9 cellular contexts compared by ENCODE assay signal in genomic region chr9:34809504-34810186, GRCh38.
DNase-seq lines count a peak whose midpoint lies in the region; ATAC-seq and TF ChIP-seq lines count a peak whose summit lies in the region.
"Had no signal": no experiment of that assay in that cellular context is flagged by ENCODE, and none has a peak within 500 bp of the region (broad histone marks: within the 10 kb centered on the region; RNA-seq: fewer than 3 reads in every experiment).

No MANE protein-coding gene starts in this region.

- TF ChIP-seq CTCF in coronary artery (IDR thresholded peaks at IDR 0.05) (no peak), testis (IDR thresholded peaks at IDR 0.05) (peak in 2 of 3 experiments; percentile 11 to 31)

- intact Hi-C loops in testis (cut with DNase I; ENCODE audit: low total_unique reads): no loop called here

- TF ChIP-seq POLR2A in testis (IDR thresholded peaks at IDR 0.05): no peak

- H3K4me3 Mint-ChIP-seq in activated naive CD8-positive, alpha-beta T cell: peak overlapping the region; percentile 24
- H3K4me3 Mint-ChIP-seq in activated naive CD8-positive, alpha-beta T cell treated with anti-CD3 and anti-CD28 coated beads, Interleukin-2, amount 50 U/mL, for 24 hours: no peak overlapping the region
- no peak overlapping the region for H3K4me3 Mint-ChIP-seq in activated T-helper 17 cell treated with anti-CD3 and anti-CD28 coated beads, Interleukin-2, amount 50 U/mL, for 72 hours

- no peaks in the 10 kb centered on the region for H3K4me1 ChIP-seq in testis

- H3K36me3 Mint-ChIP-seq in activated naive CD8-positive, alpha-beta T cell: peaks cover 2% of the 10 kb centered on the region
- no peaks in the 10 kb centered on the region for H3K36me3 Mint-ChIP-seq in activated naive CD8-positive, alpha-beta T cell treated with anti-CD3 and anti-CD28 coated beads, Interleukin-2, amount 50 U/mL, for 24 hours (ENCODE audit: low read depth)
- no peaks in the 10 kb centered on the region for H3K36me3 Mint-ChIP-seq in activated T-helper 17 cell treated with anti-CD3 and anti-CD28 coated beads, Interleukin-2, amount 50 U/mL, for 72 hours (ENCODE audit: low read depth)
- H3K36me3 Mint-ChIP-seq: CD14-positive monocyte had no signal

- H3K27me3 ChIP-seq in testis: no peaks in the 10 kb centered on the region

- no peaks in the 10 kb centered on the region for H3K4me1 Mint-ChIP-seq in activated naive CD8-positive, alpha-beta T cell (ENCODE audit: low read depth)
- no peaks in the 10 kb centered on the region for H3K4me1 Mint-ChIP-seq in activated naive CD8-positive, alpha-beta T cell treated with anti-CD3 and anti-CD28 coated beads, Interleukin-2, amount 50 U/mL, for 24 hours
- H3K4me1 Mint-ChIP-seq in activated T-helper 17 cell treated with anti-CD3 and anti-CD28 coated beads, Interleukin-2, amount 50 U/mL, for 72 hours: no peaks in the 10 kb centered on the region

- H3K27ac Mint-ChIP-seq in activated naive CD8-positive, alpha-beta T cell: no peak overlapping the region
- no peak overlapping the region for H3K27ac Mint-ChIP-seq in activated naive CD8-positive, alpha-beta T cell treated with anti-CD3 and anti-CD28 coated beads, Interleukin-2, amount 50 U/mL, for 24 hours
- no peak overlapping the region for H3K27ac Mint-ChIP-seq in activated T-helper 17 cell treated with anti-CD3 and anti-CD28 coated beads, Interleukin-2, amount 50 U/mL, for 72 hours

- no peak overlapping the region for H3K27ac ChIP-seq in coronary artery
- H3K27ac ChIP-seq in testis: peak overlapping the region; percentile 39 to 44

- 4 to 7% methylated on average over 5 to 62 of the region's 70 CpGs for WGBS in testis, 2 donors

- ATAC-seq in activated naive CD8-positive, alpha-beta T cell treated with anti-CD3 and anti-CD28 coated beads, Interleukin-2, amount 50 U/mL, for 24 hours: no peak
- ATAC-seq in activated T-helper 17 cell treated with anti-CD3 and anti-CD28 coated beads, Interleukin-2, amount 50 U/mL, for 72 hours (replicated peaks): no peak

- peak overlapping the region; percentile 49 for H3K4me3 ChIP-seq in coronary artery
- H3K4me3 ChIP-seq in testis: peak overlapping the region; percentile 42 to 59

- H3K9me3 Mint-ChIP-seq in activated naive CD8-positive, alpha-beta T cell (ENCODE audit: low read depth): peaks cover 21% of the 10 kb centered on the region
- peaks cover 12% of the 10 kb centered on the region for H3K9me3 Mint-ChIP-seq in activated naive CD8-positive, alpha-beta T cell treated with anti-CD3 and anti-CD28 coated beads, Interleukin-2, amount 50 U/mL, for 24 hours
- H3K9me3 Mint-ChIP-seq in activated T-helper 17 cell treated with anti-CD3 and anti-CD28 coated beads, Interleukin-2, amount 50 U/mL, for 72 hours: no peaks in the 10 kb centered on the region

- peaks cover 32% of the 10 kb centered on the region for H3K27me3 Mint-ChIP-seq in activated naive CD8-positive, alpha-beta T cell
- H3K27me3 Mint-ChIP-seq in activated naive CD8-positive, alpha-beta T cell treated with anti-CD3 and anti-CD28 coated beads, Interleukin-2, amount 50 U/mL, for 24 hours: peaks cover 47% of the 10 kb centered on the region
- H3K27me3 Mint-ChIP-seq in activated T-helper 17 cell treated with anti-CD3 and anti-CD28 coated beads, Interleukin-2, amount 50 U/mL, for 72 hours: peaks cover 40% of the 10 kb centered on the region

- no peak for DNase-seq in activated naive CD8-positive, alpha-beta T cell treated with anti-CD3 and anti-CD28 coated beads, Interleukin-2, amount 50 U/mL, for 24 hours
- DNase-seq in coronary artery (ENCODE audit: low spot score): no peak
- DNase-seq in islet precursor cell: peak; percentile 78
- peak; percentile 70 for DNase-seq in testis
- DNase-seq in OCI-M1 (lab: John Stamatoyannopoulos, UW): no peak
- no peak for DNase-seq in NCI-H187 treated with DMSO at 0.1 percent for 48 hours (lab: John Stamatoyannopoulos, UW)

- H3K36me3 ChIP-seq in testis (ENCODE audit: low read depth, missing control alignments): no peaks in the 10 kb centered on the region

- no peaks in the 10 kb centered on the region for H3K9me3 ChIP-seq in testis

Comparison
In these comparisons a context has a peak if more than half of its experiments do, and no peak if none do; other contexts are left out.
1. DNase-seq: peak in islet precursor cell (single experiment) and testis (single experiment); none in activated naive CD8-positive, alpha-beta T cell treated with anti-CD3 and anti-CD28 coated beads, Interleukin-2, amount 50 U/mL, for 24 hours (single experiment), coronary artery (single experiment), OCI-M1 (single experiment) and NCI-H187 treated with DMSO at 0.1 percent for 48 hours (single experiment).
2. H3K27ac ChIP-seq: peak in testis (2 of 2); none in coronary artery (0 of 2).